Comparison of ENCODE assay signal across 28 cellular contexts in genomic region chr1:164475834-164476233, GRCh38.
"Had no signal": no experiment of that assay in that cellular context is flagged by ENCODE, and none has a peak within 500 bp of the region (broad histone marks: within the 10 kb centered on the region; RNA-seq: fewer than 3 reads in every experiment).

No MANE protein-coding gene starts in this region.

- H3K9me3 ChIP-seq: ascending aorta, breast epithelium, esophagus muscularis mucosa, gastroesophageal sphincter had no signal

- H3K27ac ChIP-seq: ascending aorta, breast epithelium, esophagus muscularis mucosa, foreskin keratinocyte, gastroesophageal sphincter had no signal

- ATAC-seq: activated naive CD4-positive, alpha-beta T cell treated with anti-CD3 and anti-CD28 coated beads, Interleukin-2, amount 50 U/mL, for 72 hours; activated T-cell treated with anti-CD3 and anti-CD28 coated beads, Interleukin-2, amount 50 U/mL, for 72 hours; effector memory CD8-positive, alpha-beta T cell; foreskin keratinocyte; gastroesophageal sphincter had no signal

- H3K27me3 ChIP-seq: ascending aorta, breast epithelium, esophagus muscularis mucosa, foreskin keratinocyte, gastroesophageal sphincter had no signal

- H3K36me3 ChIP-seq: ascending aorta, breast epithelium, esophagus muscularis mucosa, gastroesophageal sphincter had no signal

- H3K4me3 ChIP-seq: ascending aorta, breast epithelium, esophagus muscularis mucosa, gastroesophageal sphincter had no signal

- H3K4me1 ChIP-seq: ascending aorta, breast epithelium, foreskin keratinocyte, gastroesophageal sphincter had no signal

- DNase-seq: activated CD4-positive, alpha-beta memory T cell treated with anti-CD3 and anti-CD28 coated beads, Interleukin-2, amount 10 ng/mL, durations not matched to agents 7 days and 5 days; activated CD4-positive, alpha-beta T cell treated with anti-CD3 and anti-CD28 coated beads for 1 hour; activated CD4-positive, alpha-beta T cell treated with anti-CD3 and anti-CD28 coated beads for 4 hours; activated CD4-positive, alpha-beta T cell treated with anti-CD3 and anti-CD28 coated beads, Interleukin-2, amount 10 ng/mL, durations not matched to agents 7 days and 5 days; activated CD4-positive, alpha-beta T cell treated with anti-CD3 and anti-CD28 coated beads, Interleukin-2, amount 50 U/mL, for 4 hours; activated CD8-positive, alpha-beta memory T cell treated with anti-CD3 and anti-CD28 coated beads, Interleukin-2, amount 50 U/mL, for 48 hours; activated gamma-delta T cell; activated naive CD4-positive, alpha-beta T cell; activated naive CD4-positive, alpha-beta T cell treated with anti-CD3 and anti-CD28 coated beads, Interleukin-2, amount 10 ng/mL, durations not matched to agents 7 days and 5 days; activated naive CD8-positive, alpha-beta T cell treated with anti-CD3 and anti-CD28 coated beads, Interleukin-2, amount 10 ng/mL, durations not matched to agents 7 days and 5 days; activated T-cell treated with anti-CD3 and anti-CD28 coated beads for 4 hours; activated T-cell treated with anti-CD3 and anti-CD28 coated beads, Interleukin-2, amount 50 U/mL, for 24 hours; activated T-cell treated with anti-CD3 and anti-CD28 coated beads, Interleukin-2, amount 50 U/mL, for 72 hours; central memory CD4-positive, alpha-beta T cell; cerebellar nuclear complex; cortex of kidney; dermis blood vessel endothelial cell; effector CD4-positive, alpha-beta T cell; effector memory CD8-positive, alpha-beta T cell; erythroblast; foreskin keratinocyte; head of caudate nucleus; T-helper 2 cell had no signal
